9 cellular contexts compared by ENCODE assay signal in the genomic region with DNA sequence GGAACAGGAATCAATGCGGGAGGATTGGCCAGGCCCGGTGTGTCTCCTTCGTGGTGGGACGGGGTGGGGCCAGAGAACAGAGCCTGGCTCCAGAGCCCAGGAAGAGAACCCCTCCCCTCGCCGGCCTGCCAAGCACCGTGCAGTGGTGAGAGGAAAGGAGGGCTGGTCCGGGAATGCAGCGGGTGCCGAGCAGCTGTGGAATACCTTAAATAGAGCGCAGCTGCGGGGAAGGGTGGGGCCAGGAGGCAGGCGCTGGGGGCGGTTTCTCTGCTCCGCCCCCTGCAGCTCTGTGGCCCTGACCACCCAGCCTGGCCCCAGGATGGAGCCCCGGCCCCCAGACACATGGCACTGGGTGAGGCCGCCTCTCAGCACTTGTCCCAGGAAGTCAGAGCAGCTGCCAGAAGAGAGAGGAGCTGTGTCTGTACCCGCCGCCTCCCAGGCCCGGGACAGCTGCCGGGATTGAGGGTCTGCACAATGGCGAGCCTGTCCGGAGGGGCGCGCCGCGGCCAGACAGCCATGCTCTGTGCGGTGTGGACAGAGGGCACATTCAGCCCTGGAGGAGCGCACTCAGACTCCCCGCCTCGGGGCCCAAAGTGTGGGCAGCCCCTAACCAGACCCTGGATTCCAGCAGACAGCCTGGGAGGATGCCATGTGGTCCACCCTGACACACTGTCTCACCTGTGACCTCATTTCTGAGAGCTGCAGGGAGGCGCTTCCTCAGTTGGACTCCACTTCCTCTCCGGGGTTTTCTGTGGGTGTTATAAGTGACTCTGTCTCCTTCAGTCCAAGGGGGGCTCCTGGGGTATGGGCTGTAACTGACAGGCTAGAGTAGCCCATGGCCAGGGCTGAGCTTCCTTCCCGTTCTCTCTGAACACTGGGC.
DNase-seq lines count a peak whose midpoint lies in the region; ATAC-seq and TF ChIP-seq lines count a peak whose summit lies in the region.
"Had no signal": no experiment of that assay in that cellular context is flagged by ENCODE, and none has a peak within 500 bp of the region (broad histone marks: within the 10 kb centered on the region; RNA-seq: fewer than 3 reads in every experiment).

No MANE protein-coding gene starts in this region.

- H3K27me3 Mint-ChIP-seq in activated naive CD8-positive, alpha-beta T cell = no peaks in the 10 kb centered on the region

- peak overlapping the region; percentile 27 for H3K4me3 Mint-ChIP-seq in activated naive CD8-positive, alpha-beta T cell

- H3K27me3 ChIP-seq in spleen (replicated peaks in 1 of 7) = no peaks in the 10 kb centered on the region

- H3K27ac ChIP-seq in spleen = peak overlapping the region; percentile 50 to 91 (median 66)

- H3K36me3 Mint-ChIP-seq in activated naive CD8-positive, alpha-beta T cell = peaks cover 3% of the 10 kb centered on the region

- DNase-seq in HCEC 1CT (peak; percentile 68), hepatic stellate cell (ENCODE audit: low spot score) (peak; percentile 77), spleen (no peak), kidney tubule cell (ENCODE audit: low spot score) (no peak), inferior parietal cortex (ENCODE audit: extremely low spot score) (no peak), G401 (ENCODE audit: low spot score) (no peak)
- DNase-seq: retina had no signal

- ATAC-seq in GM19463 (IDR thresholded peaks at IDR 0.05; ENCODE audit: unreplicated experiment) = no peak

- WGBS in spleen, 5 donors = 48 to 72% (median 65%) methylated on average over 25 to 34 of the region's 34 CpGs

- peaks cover 0 to 28% (median 0%) of the 10 kb centered on the region in 6 donors for H3K36me3 ChIP-seq in spleen

- TF ChIP-seq CTCF in spleen (IDR thresholded peaks at IDR 0.05 in 8 of 11, conservative IDR thresholded peaks at IDR 0.05 in 3 of 11) = no peak

- no peak for TF ChIP-seq POLR2A in spleen (IDR thresholded peaks at IDR 0.05)

- H3K27ac Mint-ChIP-seq in activated naive CD8-positive, alpha-beta T cell = peak overlapping the region; percentile 90

- intact Hi-C loops in spleen (cut with DNase I; ENCODE audit: low total_unique reads) = no loop called here

- in situ Hi-C loops in G401 (cut with HindIII; ENCODE audit: low sequenced_read_pairs) = no loop called here

- H3K9me3 ChIP-seq in spleen = no peaks in the 10 kb centered on the region

- peaks cover 66 to 95% (median 79%) of the 10 kb centered on the region in 6 donors for H3K4me1 ChIP-seq in spleen

- peak overlapping the region in 1 of 8 donors; percentile 19 for H3K4me3 ChIP-seq in spleen

- H3K9me3 Mint-ChIP-seq in activated naive CD8-positive, alpha-beta T cell (ENCODE audit: low read depth) = no peaks in the 10 kb centered on the region

- peaks cover 77% of the 10 kb centered on the region for H3K4me1 Mint-ChIP-seq in activated naive CD8-positive, alpha-beta T cell (ENCODE audit: low read depth)

Comparison
In these comparisons a context has a peak if more than half of its experiments do, and no peak if none do; other contexts are left out.
1. DNase-seq: peak in HCEC 1CT (single experiment) and hepatic stellate cell (single experiment); none in spleen (single experiment), kidney tubule cell (single experiment), inferior parietal cortex (single experiment) and G401 (single experiment).